Comparison of ENCODE assay signal across 1 cellular context in the genomic region with DNA sequence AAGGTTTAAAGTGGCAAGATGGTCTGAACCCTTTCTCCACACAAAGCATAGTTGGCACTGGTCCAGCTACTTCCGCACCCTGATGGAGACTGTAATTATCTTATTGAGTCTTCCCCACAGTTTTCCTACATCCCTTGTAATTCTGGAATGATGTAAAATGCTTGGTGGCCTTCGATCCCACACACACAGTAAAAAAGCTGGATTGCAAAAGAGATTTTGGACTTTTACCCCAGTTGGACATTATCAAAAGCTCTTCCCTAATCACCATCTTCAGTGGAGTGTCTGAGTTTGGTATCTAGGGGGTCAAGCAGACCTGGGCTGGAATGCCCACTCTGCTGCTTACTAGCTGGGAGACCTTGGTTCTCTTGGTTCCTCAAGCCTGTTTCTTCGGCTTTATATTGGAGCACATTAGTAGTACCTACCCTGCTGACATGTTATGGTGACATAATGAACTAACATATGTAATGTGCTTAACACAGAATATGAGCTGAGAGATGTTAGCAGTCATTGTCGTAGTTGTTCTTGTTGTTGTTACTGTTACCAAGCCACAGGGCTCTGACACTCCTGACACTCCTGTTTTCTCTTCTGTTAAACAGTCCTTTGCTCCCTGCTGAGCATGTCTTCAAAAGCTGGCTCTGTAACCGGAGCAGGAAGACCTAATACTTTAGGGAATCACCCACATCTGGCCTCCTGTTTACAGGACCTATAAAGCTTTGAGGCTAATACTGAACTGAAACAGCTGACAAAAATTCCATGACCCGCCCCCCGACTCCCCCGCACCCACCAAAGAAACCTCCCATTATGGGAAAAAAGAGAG.
TF ChIP-seq lines count a peak whose summit lies in the region.

No MANE protein-coding gene starts in this region.

TF ChIP-seq in SK-N-SH, 30 proteins besides CTCF, POLR2A, EP300 and RAD21:
- TF ChIP-seq TEAD4 (IDR thresholded peaks at IDR 0.05; ENCODE audit: borderline replicate concordance, insufficient read depth) (no peak), RXRA (IDR thresholded peaks at IDR 0.05; ENCODE audit: borderline replicate concordance, low read depth) (no peak), TCF12 (IDR thresholded peaks at IDR 0.05) (no peak), GABPA (IDR thresholded peaks at IDR 0.05; ENCODE audit: low read depth) (no peak), NFIC (IDR thresholded peaks at IDR 0.05; ENCODE audit: borderline replicate concordance) (no peak), JUND (IDR thresholded peaks at IDR 0.05) (no peak), YY1 (IDR thresholded peaks at IDR 0.05; ENCODE audit: low read depth) (no peak)
- TF ChIP-seq, protein P1, sequence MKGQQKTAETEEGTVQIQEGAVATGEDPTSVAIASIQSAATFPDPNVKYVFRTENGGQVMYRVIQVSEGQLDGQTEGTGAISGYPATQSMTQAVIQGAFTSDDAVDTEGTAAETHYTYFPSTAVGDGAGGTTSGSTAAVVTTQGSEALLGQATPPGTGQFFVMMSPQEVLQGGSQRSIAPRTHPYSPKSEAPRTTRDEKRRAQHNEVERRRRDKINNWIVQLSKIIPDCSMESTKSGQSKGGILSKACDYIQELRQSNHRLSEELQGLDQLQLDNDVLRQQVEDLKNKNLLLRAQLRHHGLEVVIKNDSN (IDR thresholded peaks at IDR 0.05; ENCODE audit: borderline replicate concordance, low read depth): no peak
TF ChIP-seq in SK-N-SH: peak in this region for 0.
